In genomic region chr14:65301862-65302539, GRCh38 we compare ENCODE assay signal across 8 cellular contexts.
DNase-seq lines count a peak whose midpoint lies in the region; ATAC-seq and TF ChIP-seq lines count a peak whose summit lies in the region.

No MANE protein-coding gene starts in this region.

- ATAC-seq in GM18907 (IDR thresholded peaks at IDR 0.05; ENCODE audit: unreplicated experiment) (peak; percentile 65), HG02678 (IDR thresholded peaks at IDR 0.05; ENCODE audit: unreplicated experiment) (peak; percentile 52), naive B cell (ENCODE audit: low read depth in 2 of 2) (peak; percentile 45 to 61)

- H3K4me3 Mint-ChIP-seq in naive B cell (peak overlapping the region in 2 of 8 donors; percentile 4 to 63), osteocyte (ENCODE audit: unreplicated experiment) (no peak overlapping the region)

- TF ChIP-seq POLR2A in erythroblast (IDR thresholded peaks at IDR 0.05; ENCODE audit: low read length): no peak

- H3K36me3 Mint-ChIP-seq in naive B cell (no peaks in the 10 kb centered on the region), osteocyte (ENCODE audit: unreplicated experiment) (no peaks in the 10 kb centered on the region)

- TF ChIP-seq CTCF in osteocyte (IDR thresholded peaks at IDR 0.05): no peak

- H3K27ac Mint-ChIP-seq in naive B cell (peak overlapping the region in 4 of 6 donors; percentile 6 to 67 (median 40)), osteocyte (ENCODE audit: unreplicated experiment) (no peak overlapping the region)

- H3K4me1 Mint-ChIP-seq in naive B cell (peaks cover 41 to 44% (median 43%) of the 10 kb centered on the region in 3 donors), osteocyte (ENCODE audit: unreplicated experiment) (no peaks in the 10 kb centered on the region)

- no peaks in the 10 kb centered on the region for H3K27me3 Mint-ChIP-seq in naive B cell
- peaks cover 2% of the 10 kb centered on the region for H3K27me3 Mint-ChIP-seq in osteocyte (ENCODE audit: unreplicated experiment)

- DNase-seq in NCI-H526 treated with DMSO at 0.1 percent for 48 hours (lab: John Stamatoyannopoulos, UW): peak; percentile 69
- no peak for DNase-seq in naive B cell
- DNase-seq in erythroblast (lab: John Stamatoyannopoulos, UW): no peak
- no peak for DNase-seq in NCI-H2081 (lab: John Stamatoyannopoulos, UW)
- no peak for DNase-seq in osteocyte (ENCODE audit: extremely low spot score, unreplicated experiment)
- DNase-seq in kidney tubule cell (ENCODE audit: low spot score): no peak

- H3K9me3 Mint-ChIP-seq in naive B cell (no peaks in the 10 kb centered on the region), osteocyte (ENCODE audit: unreplicated experiment) (no peaks in the 10 kb centered on the region)
